Comparison of ENCODE assay signal across 18 cellular contexts in genomic region chr20:31856516-31856915, GRCh38. TPM values are rescaled to one million over a fixed set of nuclear protein-coding genes. Genes with fewer than 3 reads are reported as not detected.
DNase-seq lines count a peak whose midpoint lies in the region; ATAC-seq and TF ChIP-seq lines count a peak whose summit lies in the region.
"Had no signal": no experiment of that assay in that cellular context is flagged by ENCODE, and none has a peak within 500 bp of the region (broad histone marks: within the 10 kb centered on the region; RNA-seq: fewer than 3 reads in every experiment).

No MANE protein-coding gene starts in this region.

- peaks cover 11% of the 10 kb centered on the region for H3K4me1 ChIP-seq in upper lobe of right lung
- peaks cover 0 to 16% (median 9%) of the 10 kb centered on the region in 4 donors for H3K4me1 ChIP-seq in Peyer's patch

- H3K27me3 Mint-ChIP-seq in WTC11 (ENCODE audit: low read depth), result peaks cover 43% of the 10 kb centered on the region

- no peak for TF ChIP-seq CTCF in WTC11 (IDR thresholded peaks at IDR 0.05)
- no peak for TF ChIP-seq CTCF in upper lobe of right lung (IDR thresholded peaks at IDR 0.05)
- no peak for TF ChIP-seq CTCF in Peyer's patch (IDR thresholded peaks at IDR 0.05)

- no peak for TF ChIP-seq POLR2A in Peyer's patch (IDR thresholded peaks at IDR 0.05)

- H3K9me3 ChIP-seq in upper lobe of right lung (no peaks in the 10 kb centered on the region), Peyer's patch (no peaks in the 10 kb centered on the region)
- H3K9me3 ChIP-seq: BLaER1 had no signal

- H3K4me3 Mint-ChIP-seq in WTC11, result no peak overlapping the region
- H3K4me3 Mint-ChIP-seq: CD4-positive, CD25-positive, alpha-beta regulatory T cell; H9 had no signal

- H3K9me3 Mint-ChIP-seq in WTC11, result no peaks in the 10 kb centered on the region
- H3K9me3 Mint-ChIP-seq: H9 had no signal

- H3K4me3 ChIP-seq in upper lobe of right lung (no peak overlapping the region), Peyer's patch (no peak overlapping the region)
- H3K4me3 ChIP-seq: BLaER1, GM12878, GM23248 had no signal

- no peak for ATAC-seq in WTC11
- no peak for ATAC-seq in upper lobe of right lung
- no peak for ATAC-seq in GM18519 (IDR thresholded peaks at IDR 0.05; ENCODE audit: low FRiP score, unreplicated experiment)
- ATAC-seq: GM12878 had no signal

- H3K27me3 ChIP-seq in upper lobe of right lung (peaks cover 43% of the 10 kb centered on the region), Peyer's patch (no peaks in the 10 kb centered on the region)
- H3K27me3 ChIP-seq: BLaER1 had no signal

- no peaks in the 10 kb centered on the region for H3K36me3 ChIP-seq in upper lobe of right lung
- no peaks in the 10 kb centered on the region for H3K36me3 ChIP-seq in Peyer's patch
- H3K36me3 ChIP-seq: BLaER1 had no signal

- POLR2A ChIA-PET in WTC11 (lab: Charles Lee), result interaction anchor here (0.7 kb wide), 1 partner anchor 11 kb away, joined by 3 read pairs; no protein-coding TSS in a partner anchor

- no peak overlapping the region for H3K27ac Mint-ChIP-seq in WTC11
- H3K27ac Mint-ChIP-seq: CD4-positive, CD25-positive, alpha-beta regulatory T cell; H9 had no signal

- H3K4me1 Mint-ChIP-seq in WTC11, result peaks cover 9% of the 10 kb centered on the region

- H3K36me3 Mint-ChIP-seq in WTC11, result no peaks in the 10 kb centered on the region
- H3K36me3 Mint-ChIP-seq: CD4-positive, CD25-positive, alpha-beta regulatory T cell had no signal

- DNase-seq in NOMO-1 treated with DMSO at 0.1 percent for 48 hours (lab: John Stamatoyannopoulos, UW; ENCODE audit: unreplicated experiment), result peak; percentile 23
- no peak for DNase-seq in NOMO-1 treated with dmso at 0.1 percent for 144 hours (lab: John Stamatoyannopoulos, UW; ENCODE audit: unreplicated experiment)
- peak; percentile 4 for DNase-seq in WTC11 (ENCODE audit: low spot score)
- DNase-seq in mesenteric fat pad (ENCODE audit: low spot score), result peak; percentile 86
- peak; percentile 28 for DNase-seq in upper lobe of right lung
- no peak for DNase-seq in Peyer's patch
- no peak for DNase-seq in stimulated activated naive CD4-positive, alpha-beta T cell treated with Interleukin-2 at 50 U/mL for 16 hours (lab: John Stamatoyannopoulos, UW)
- DNase-seq: AML-193; CD4-positive, CD25-positive, alpha-beta regulatory T cell; DMS 273 treated with DMSO at 0.1 percent for 48 hours; DMS79; GM23248; H9 had no signal

- intact Hi-C loops in upper lobe of right lung (cut with DNase I), result loop anchor here (10.0 kb wide), 1 partner anchor 168 kb away; no protein-coding TSS in a partner anchor

- H3K27ac ChIP-seq in upper lobe of right lung (no peak overlapping the region), Peyer's patch (no peak overlapping the region)
- H3K27ac ChIP-seq: 22Rv1, BLaER1, GM23248 had no signal

- CTCF ChIA-PET in WTC11 (lab: Charles Lee), result interaction anchor here (1.0 to 2.8 kb wide), 9 partner anchors 10 to 192 kb away, joined by 3 to 23 read pairs (median 4); partner anchors contain the start of gene PDRG1

TF ChIP-seq in WTC11, 78 proteins besides CTCF, POLR2A, EP300 and RAD21:
- TF ChIP-seq ERG (CRISPR knock-in tag; IDR thresholded peaks at IDR 0.05) (no peak), ZNF396 (CRISPR knock-in tag; IDR thresholded peaks at IDR 0.05; ENCODE audit: borderline replicate concordance) (no peak), NFATC4 (CRISPR knock-in tag; IDR thresholded peaks at IDR 0.05) (no peak), ESRRA (CRISPR knock-in tag; IDR thresholded peaks at IDR 0.05; ENCODE audit: borderline replicate concordance) (no peak), GTF2I (CRISPR knock-in tag; conservative IDR thresholded peaks at IDR 0.05) (no peak), MAX (CRISPR knock-in tag; IDR thresholded peaks at IDR 0.05) (no peak)
- TF ChIP-seq, protein P1, sequence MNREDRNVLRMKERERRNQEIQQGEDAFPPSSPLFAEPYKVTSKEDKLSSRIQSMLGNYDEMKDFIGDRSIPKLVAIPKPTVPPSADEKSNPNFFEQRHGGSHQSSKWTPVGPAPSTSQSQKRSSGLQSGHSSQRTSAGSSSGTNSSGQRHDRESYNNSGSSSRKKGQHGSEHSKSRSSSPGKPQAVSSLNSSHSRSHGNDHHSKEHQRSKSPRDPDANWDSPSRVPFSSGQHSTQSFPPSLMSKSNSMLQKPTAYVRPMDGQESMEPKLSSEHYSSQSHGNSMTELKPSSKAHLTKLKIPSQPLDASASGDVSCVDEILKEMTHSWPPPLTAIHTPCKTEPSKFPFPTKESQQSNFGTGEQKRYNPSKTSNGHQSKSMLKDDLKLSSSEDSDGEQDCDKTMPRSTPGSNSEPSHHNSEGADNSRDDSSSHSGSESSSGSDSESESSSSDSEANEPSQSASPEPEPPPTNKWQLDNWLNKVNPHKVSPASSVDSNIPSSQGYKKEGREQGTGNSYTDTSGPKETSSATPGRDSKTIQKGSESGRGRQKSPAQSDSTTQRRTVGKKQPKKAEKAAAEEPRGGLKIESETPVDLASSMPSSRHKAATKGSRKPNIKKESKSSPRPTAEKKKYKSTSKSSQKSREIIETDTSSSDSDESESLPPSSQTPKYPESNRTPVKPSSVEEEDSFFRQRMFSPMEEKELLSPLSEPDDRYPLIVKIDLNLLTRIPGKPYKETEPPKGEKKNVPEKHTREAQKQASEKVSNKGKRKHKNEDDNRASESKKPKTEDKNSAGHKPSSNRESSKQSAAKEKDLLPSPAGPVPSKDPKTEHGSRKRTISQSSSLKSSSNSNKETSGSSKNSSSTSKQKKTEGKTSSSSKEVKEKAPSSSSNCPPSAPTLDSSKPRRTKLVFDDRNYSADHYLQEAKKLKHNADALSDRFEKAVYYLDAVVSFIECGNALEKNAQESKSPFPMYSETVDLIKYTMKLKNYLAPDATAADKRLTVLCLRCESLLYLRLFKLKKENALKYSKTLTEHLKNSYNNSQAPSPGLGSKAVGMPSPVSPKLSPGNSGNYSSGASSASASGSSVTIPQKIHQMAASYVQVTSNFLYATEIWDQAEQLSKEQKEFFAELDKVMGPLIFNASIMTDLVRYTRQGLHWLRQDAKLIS (CRISPR knock-in tag; IDR thresholded peaks at IDR 0.05; ENCODE audit: borderline replicate concordance), result no peak
TF ChIP-seq in WTC11: peak in this region for 0.

RNA-seq across cellular contexts. Expression of gene FOXS1, which starts 11.1 kb away (rescaled TPM):
- not detected in 3 replicates for total RNA-seq in WTC11 (2021)
- total RNA-seq in mesenteric fat pad, result not detected
- total RNA-seq in upper lobe of right lung, result 3.3 TPM
- not detected for total RNA-seq in Peyer's patch
- total RNA-seq: A673; CD4-positive, CD25-positive, alpha-beta regulatory T cell; GM12878; GM23248 had no signal

RNA-seq across cellular contexts. Expression of gene DUSP15, which starts 13.8 kb away (rescaled TPM):
- total RNA-seq in WTC11 (2021) (1.7 to 2.4 TPM (median 2.0 TPM) in 3 replicates), mesenteric fat pad (0.77 TPM), upper lobe of right lung (2.4 TPM), Peyer's patch (10 to 100 TPM in 1 of 4 donors, 1 to 10 TPM in 2, under 1 TPM in 1; 0.53 to 19.8 (median 2.3) TPM)
- total RNA-seq: A673; CD4-positive, CD25-positive, alpha-beta regulatory T cell; GM23248 had no signal

RNA-seq across cellular contexts. Expression of gene TTLL9, which starts 13.9 kb away (rescaled TPM):
- total RNA-seq in WTC11 (2021) (0.39 TPM in 1 of 3 replicates, not detected in the others), mesenteric fat pad (0.13 TPM), upper lobe of right lung (0.49 TPM), Peyer's patch (1 to 10 TPM in 1 of 4 donors, under 1 TPM in 1, not detected in 2; 0.47 to 1.7 TPM)
- total RNA-seq: A673; CD4-positive, CD25-positive, alpha-beta regulatory T cell; GM23248 had no signal

RNA-seq across cellular contexts. Expression of gene MYLK2, which starts 37.4 kb away (rescaled TPM):
- total RNA-seq in WTC11 (2021), result 0.11 to 0.28 TPM in 2 of 3 replicates, not detected in the other
- total RNA-seq in mesenteric fat pad, result not detected
- total RNA-seq in upper lobe of right lung, result not detected
- total RNA-seq in Peyer's patch, result under 1 TPM in 1 of 4 donors, not detected in 3; 0.57 TPM
- total RNA-seq: CD4-positive, CD25-positive, alpha-beta regulatory T cell; GM23248 had no signal

Comparison
In these comparisons a context has a peak if more than half of its experiments do, and no peak if none do; other contexts are left out.
1. DNase-seq: peak in NOMO-1 treated with DMSO at 0.1 percent for 48 hours (single experiment), WTC11 (single experiment), mesenteric fat pad (single experiment) and upper lobe of right lung (single experiment); none in NOMO-1 treated with dmso at 0.1 percent for 144 hours (single experiment), Peyer's patch (0 of 3) and stimulated activated naive CD4-positive, alpha-beta T cell treated with Interleukin-2 at 50 U/mL for 16 hours (single experiment).